In genomic region chr4:139768366-139768765, GRCh38 we compare ENCODE assay signal across 21 cellular contexts.
A peak's percentile ranks its signal among the peaks of the same experiment; 100 is the strongest.
DNase-seq lines count a peak whose midpoint lies in the region; ATAC-seq and TF ChIP-seq lines count a peak whose summit lies in the region.
"Had no signal": no experiment of that assay in that cellular context is flagged by ENCODE, and none has a peak within 500 bp of the region (broad histone marks: within the 10 kb centered on the region; RNA-seq: fewer than 3 reads in every experiment).

No MANE protein-coding gene starts in this region.

- H3K27ac ChIP-seq in neutrophil: peak overlapping the region; percentile 11
- no peak overlapping the region for H3K27ac ChIP-seq in psoas muscle
- H3K27ac ChIP-seq: C4-2B, GM23248 had no signal

- no peaks in the 10 kb centered on the region for H3K9me3 ChIP-seq in endocrine pancreas (ENCODE audit: control insufficient read depth, low read length)
- H3K9me3 ChIP-seq in neutrophil: no peaks in the 10 kb centered on the region
- H3K9me3 ChIP-seq in psoas muscle: no peaks in the 10 kb centered on the region
- H3K9me3 ChIP-seq: Caco-2 had no signal

- ATAC-seq in esophagus mucosa (no peak), psoas muscle (no peak)
- ATAC-seq: CD8-positive, alpha-beta T cell; SK-N-SH treated with all-trans-retinoic acid at 6 μM for 48 hours had no signal

- H3K27me3 ChIP-seq in endocrine pancreas (ENCODE audit: control insufficient read depth, insufficient read depth, low read length) (no peaks in the 10 kb centered on the region), neutrophil (no peaks in the 10 kb centered on the region), psoas muscle (ENCODE audit: insufficient read depth in 3 of 3, low read length in 2 of 3) (no peaks in the 10 kb centered on the region)

- DNase-seq in AG08395 (ENCODE audit: low spot score) (peak; percentile 3), GM03348 (ENCODE audit: low spot score) (peak; percentile 37), psoas muscle (no peak)
- no peak for DNase-seq in activated CD4-positive, alpha-beta T cell treated with anti-CD3 and anti-CD28 coated beads for 48 hours
- DNase-seq: AML-193; CD8-positive, alpha-beta T cell; DMS 273 treated with DMSO at 0.1 percent for 48 hours; DMS79; GDM1; MM.1S; NCI-H2029; NCI-H446; NCI-H524 treated with DMSO at 0.1 percent for 48 hours; NCI-H774 had no signal

- H3K9ac ChIP-seq in endocrine pancreas (ENCODE audit: control insufficient read depth, insufficient read depth, low read length): peak overlapping the region; percentile 31
- H3K9ac ChIP-seq: GM23248 had no signal

- no peak overlapping the region for H3K4me3 ChIP-seq in endocrine pancreas (ENCODE audit: control insufficient read depth, insufficient read depth, low read length)
- H3K4me3 ChIP-seq in neutrophil (ENCODE audit: low read depth in 1 of 2, low read length in 1 of 2): no peak overlapping the region
- H3K4me3 ChIP-seq in psoas muscle: no peak overlapping the region
- H3K4me3 ChIP-seq: GM23248 had no signal

- H3K4me1 ChIP-seq in endocrine pancreas (ENCODE audit: control insufficient read depth, insufficient read depth, low read length): no peaks in the 10 kb centered on the region
- H3K4me1 ChIP-seq in neutrophil (ENCODE audit: control insufficient read depth in 1 of 2, insufficient read depth in 1 of 2, low read depth in 1 of 2, low read length in 1 of 2): peaks cover 55 to 56% of the 10 kb centered on the region in 2 experiments
- H3K4me1 ChIP-seq in psoas muscle: peaks cover 53% of the 10 kb centered on the region
- H3K4me1 ChIP-seq: Caco-2 had no signal

- TF ChIP-seq CTCF in neutrophil (IDR thresholded peaks at IDR 0.05) (no peak), psoas muscle (IDR thresholded peaks at IDR 0.05) (no peak)

- WGBS in psoas muscle, 3 donors: 76 to 90% (median 81%) methylated on average over 1 of the region's 1 CpG

- intact Hi-C loops in psoas muscle (cut with DNase I): no loop called here

- H3K36me3 ChIP-seq in endocrine pancreas (ENCODE audit: control insufficient read depth, insufficient read depth, low read length) (no peaks in the 10 kb centered on the region), neutrophil (no peaks in the 10 kb centered on the region), psoas muscle (ENCODE audit: insufficient read depth in 1 of 2, low read depth in 1 of 2) (no peaks in the 10 kb centered on the region)

Comparison
In these comparisons a context has a peak if more than half of its experiments do, and no peak if none do; other contexts are left out.
1. DNase-seq: peak in AG08395 (single experiment) and GM03348 (single experiment); none in activated CD4-positive, alpha-beta T cell treated with anti-CD3 and anti-CD28 coated beads for 48 hours (single experiment) and psoas muscle (0 of 2).